8 cellular contexts compared by ENCODE assay signal in the genomic region with DNA sequence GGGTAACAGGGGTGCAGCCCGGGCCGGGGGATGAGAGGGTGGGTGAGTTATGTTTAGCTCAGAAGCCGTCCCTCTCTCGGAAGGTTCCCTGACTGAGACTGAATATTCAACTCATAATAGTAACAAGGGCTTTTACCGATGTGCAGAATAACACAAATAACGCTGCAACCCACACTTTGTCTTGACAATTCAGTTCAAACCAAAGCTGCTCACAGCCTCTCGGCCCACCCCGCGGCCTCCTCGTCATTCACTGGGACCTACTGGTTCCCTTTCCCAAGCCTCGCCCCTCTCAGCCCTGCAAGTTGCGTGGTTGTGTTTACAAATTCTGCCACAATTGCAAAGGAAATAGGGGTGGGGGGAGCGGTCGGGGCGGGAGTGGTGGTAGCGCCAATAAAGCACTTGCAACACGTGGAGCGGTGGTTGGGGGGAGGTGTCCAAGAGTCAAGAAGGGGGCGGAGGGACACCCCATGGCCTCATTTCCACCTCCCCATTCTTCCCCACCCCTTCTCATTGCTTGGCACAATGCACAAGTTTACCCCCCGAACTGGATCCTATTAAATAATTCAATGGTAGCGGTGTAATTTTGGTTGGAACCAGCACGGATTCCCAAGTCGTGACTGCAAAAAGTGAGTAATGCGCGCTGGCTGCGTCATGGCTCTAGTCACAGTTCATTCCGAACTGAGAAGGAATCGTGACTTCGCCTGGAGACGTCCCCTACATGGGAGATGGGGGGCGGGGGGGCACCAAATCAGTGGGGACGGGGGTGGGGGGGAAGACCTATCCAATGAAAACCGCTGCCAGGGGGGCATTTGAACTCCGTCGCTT.
DNase-seq lines count a peak whose midpoint lies in the region; FAIRE-seq and TF ChIP-seq lines count a peak whose summit lies in the region.

No MANE protein-coding gene starts in this region.

- no peaks in the 10 kb centered on the region for H3K9me3 ChIP-seq in HUES48 (ENCODE audit: control insufficient read depth, insufficient read depth, low read length)

- no peak overlapping the region for H3K9ac ChIP-seq in HUES48 (ENCODE audit: low read depth, low read length)

- H3K27me3 ChIP-seq in HUES48 (ENCODE audit: control insufficient read depth, insufficient read depth, low read length) (peaks cover 98% of the 10 kb centered on the region), brain microvascular endothelial cell (replicated peaks) (peaks cover 90% of the 10 kb centered on the region)

- TF ChIP-seq CTCF in brain microvascular endothelial cell (IDR thresholded peaks at IDR 0.05; ENCODE audit: low read depth, low read length, missing control alignments) (no peak), D721Med (IDR thresholded peaks at IDR 0.05; ENCODE audit: insufficient read depth, missing control alignments) (no peak)

- in situ Hi-C loops in brain microvascular endothelial cell (cut with HindIII; ENCODE audit: low pct_ligation_motif_present, low sequenced_read_pairs) = no loop called here

- peak overlapping the region; percentile 77 for H3K4me3 ChIP-seq in HUES48 (ENCODE audit: low read depth, low read length)
- H3K4me3 ChIP-seq in brain microvascular endothelial cell (ENCODE audit: low read depth, low read length) = peak overlapping the region; percentile 54

- H3K36me3 ChIP-seq in HUES48 (ENCODE audit: control insufficient read depth, insufficient read depth, low read length) (no peaks in the 10 kb centered on the region), brain microvascular endothelial cell (replicated peaks) (no peaks in the 10 kb centered on the region)

- H3K27ac ChIP-seq in HUES48 (ENCODE audit: low read depth, low read length) (no peak overlapping the region), brain microvascular endothelial cell (no peak overlapping the region)

- peak; percentile 78 for DNase-seq in AG08396 (ENCODE audit: low spot score)
- DNase-seq in brain microvascular endothelial cell = peak; percentile 46
- DNase-seq in myocyte (ENCODE audit: low read depth) = peak; percentile 18
- DNase-seq in stimulated activated CD4-positive, alpha-beta T cell treated with anti-CD3 and anti-CD28 coated beads, Interleukin-4, amount 100 ng/mL, for 4 hours = no peak
- DNase-seq in HTR-8/SVneo (ENCODE audit: insufficient read length, low spot score) = no peak
- no peak for DNase-seq in effector CD8-positive, alpha-beta T cell (lab: John Stamatoyannopoulos, UW)
- DNase-seq in D721Med (ENCODE audit: insufficient read length, low spot score) = no peak

- peaks cover 47% of the 10 kb centered on the region for H3K4me1 ChIP-seq in HUES48 (ENCODE audit: control insufficient read depth, insufficient read depth, low read length)

- FAIRE-seq in HTR-8/SVneo (lab: Jason Lieb, UNC) (no peak), D721Med (lab: Jason Lieb, UNC) (no peak)

Comparison
In these comparisons a context has a peak if more than half of its experiments do, and no peak if none do; other contexts are left out.
1. DNase-seq: peak in AG08396 (single experiment), brain microvascular endothelial cell (single experiment) and myocyte (single experiment); none in stimulated activated CD4-positive, alpha-beta T cell treated with anti-CD3 and anti-CD28 coated beads, Interleukin-4, amount 100 ng/mL, for 4 hours (0 of 2), HTR-8/SVneo (single experiment), effector CD8-positive, alpha-beta T cell (single experiment) and D721Med (single experiment).